Comparison of ENCODE assay signal across 5 cellular contexts in the genomic region with DNA sequence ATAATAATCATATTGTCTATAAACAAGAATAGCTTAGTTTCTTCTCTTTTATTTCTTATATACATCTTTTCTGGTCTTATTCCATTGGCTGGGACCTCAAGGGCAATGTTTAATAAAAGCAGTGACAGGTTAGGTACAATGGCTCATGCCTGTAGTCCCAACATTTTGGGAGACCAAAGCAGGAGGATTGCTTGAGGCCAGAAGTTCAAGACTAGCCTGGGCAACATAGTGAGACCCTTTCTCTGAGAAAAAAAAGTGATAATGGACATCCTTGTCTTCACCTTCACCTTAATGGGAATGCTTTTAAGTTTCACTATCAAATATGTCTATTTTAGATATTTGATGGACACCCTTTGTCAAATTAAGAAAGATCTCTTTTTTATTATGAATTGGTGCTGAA.
"Had no signal": no experiment of that assay in that cellular context is flagged by ENCODE, and none has a peak within 500 bp of the region (broad histone marks: within the 10 kb centered on the region; RNA-seq: fewer than 3 reads in every experiment).

No MANE protein-coding gene starts in this region.

- ATAC-seq: HepG2, K562 had no signal

- H3K4me1 Mint-ChIP-seq: IgD-negative memory B cell had no signal

- H3K27me3 Mint-ChIP-seq: IgD-negative memory B cell had no signal

- H3K27ac Mint-ChIP-seq: IgD-negative memory B cell had no signal

- H3K27ac ChIP-seq: HL-60 had no signal

- DNase-seq: IMR-90 had no signal

- H3K4me3 ChIP-seq: K562 had no signal
